8 cellular contexts compared by ENCODE assay signal in genomic region chr2:32010280-32010669, GRCh38. TPM values are rescaled to one million over a fixed set of nuclear protein-coding genes. Genes with fewer than 3 reads are reported as not detected.
A peak's percentile ranks its signal among the peaks of the same experiment; 100 is the strongest.
DNase-seq lines count a peak whose midpoint lies in the region; ATAC-seq and TF ChIP-seq lines count a peak whose summit lies in the region.
"Not testable (repeated sequence)": the region's sequence is repeated elsewhere in the genome, so short reads cannot be mapped to it uniquely, and the experiment has no call there.

No MANE protein-coding gene starts in this region.

- H3K36me3 Mint-ChIP-seq in T-helper 2 cell treated with Interferon-gamma antibody and Interleukin-4, amounts not matched to agents 5 μg/mL and 100 μg/mL, for 36 hours (ENCODE audit: low read depth), result peaks cover 12% of the 10 kb centered on the region
- H3K36me3 Mint-ChIP-seq in activated naive CD8-positive, alpha-beta T cell treated with anti-CD3 and anti-CD28 coated beads for 36 hours, result peaks cover 34% of the 10 kb centered on the region

- H2BK5ac ChIP-seq in trophoblast cell (ENCODE audit: low read depth, low read length, poor library complexity), result peak overlapping the region; percentile 40

- H2BK12ac ChIP-seq in trophoblast cell (ENCODE audit: low read length), result not testable (repeated sequence)

- not testable (repeated sequence) for H3K27me3 Mint-ChIP-seq in T-helper 2 cell treated with Interferon-gamma antibody and Interleukin-4, amounts not matched to agents 5 μg/mL and 100 μg/mL, for 36 hours (ENCODE audit: low read depth); activated naive CD8-positive, alpha-beta T cell treated with anti-CD3 and anti-CD28 coated beads for 36 hours

- TF ChIP-seq CTCF in GM12864 (IDR thresholded peaks at IDR 0.05; ENCODE audit: low read depth, low read length, missing control alignments); HFF-Myc (IDR thresholded peaks at IDR 0.05; ENCODE audit: low read depth, low read length, missing control alignments); Loucy (conservative IDR thresholded peaks at IDR 0.05; ENCODE audit: low read length); suprapubic skin (IDR thresholded peaks at IDR 0.05): not testable (repeated sequence)

- peaks cover 41% of the 10 kb centered on the region for H3K4me1 ChIP-seq in Loucy (ENCODE audit: insufficient read depth, low read length, poor library complexity, severe bottlenecking)
- not testable (repeated sequence) for H3K4me1 ChIP-seq in trophoblast cell (ENCODE audit: control insufficient read depth in 1 of 2, insufficient read depth in 2 of 2, low read length in 2 of 2)
- peaks cover 38% of the 10 kb centered on the region for H3K4me1 ChIP-seq in suprapubic skin

- DNase-seq in GM12864 (ENCODE audit: low read depth); HFF-Myc (ENCODE audit: extremely low read depth, low read depth): not testable (repeated sequence)
- peak; percentile 78 for DNase-seq in T-helper 2 cell treated with Interferon-gamma antibody and Interleukin-4, amounts not matched to agents 5 μg/mL and 100 μg/mL, for 36 hours (ENCODE audit: low spot score)
- peak; percentile 73 for DNase-seq in activated naive CD8-positive, alpha-beta T cell treated with anti-CD3 and anti-CD28 coated beads for 36 hours
- DNase-seq in Right ventricle myocardium superior, result peak; percentile 80
- DNase-seq in trophoblast cell, result peak in 1 of 2 donors; percentile 41
- peak in 1 of 2 donors; percentile 67 for DNase-seq in suprapubic skin (ENCODE audit: low spot score in 2 of 2)

- not testable (repeated sequence) for H3K23ac ChIP-seq in trophoblast cell (ENCODE audit: low read length)

- H3K9me3 Mint-ChIP-seq in T-helper 2 cell treated with Interferon-gamma antibody and Interleukin-4, amounts not matched to agents 5 μg/mL and 100 μg/mL, for 36 hours; activated naive CD8-positive, alpha-beta T cell treated with anti-CD3 and anti-CD28 coated beads for 36 hours: not testable (repeated sequence)

- no CpG with 5 or more reads among the region's 43 CpGs for WGBS in trophoblast cell (ENCODE audit: extremely low coverage, insufficient coverage, insufficient read length)
- no CpG with 5 or more reads among the region's 43 CpGs for WGBS in suprapubic skin

- H3K79me2 ChIP-seq in Loucy (ENCODE audit: insufficient read depth, low read length) (peaks cover 44% of the 10 kb centered on the region), trophoblast cell (ENCODE audit: control insufficient read depth, insufficient read depth, low read length, poor library complexity) (peaks cover 16% of the 10 kb centered on the region)

- H3K36me3 ChIP-seq in Loucy (ENCODE audit: insufficient read depth, low read length); trophoblast cell (ENCODE audit: control insufficient read depth in 1 of 2, insufficient read depth in 2 of 2, low read length in 2 of 2); suprapubic skin: not testable (repeated sequence)

- ATAC-seq in Right ventricle myocardium superior (ENCODE audit: poor library complexity), result peak; percentile 88

- H4K91ac ChIP-seq in trophoblast cell (ENCODE audit: low read depth, low read length), result peak overlapping the region; percentile 77

- peak overlapping the region; percentile 88 for H3K4me3 ChIP-seq in GM12864 (ENCODE audit: low read depth, low read length)
- peak overlapping the region; percentile 88; the same call in 1 of the 2 replicates for H3K4me3 ChIP-seq in HFF-Myc (replicated peaks; ENCODE audit: low read depth, low read length)
- H3K4me3 ChIP-seq in Loucy (ENCODE audit: low read length, poor library complexity, severe bottlenecking), result peak overlapping the region; percentile 48
- peak overlapping the region; percentile 86 for H3K4me3 ChIP-seq in trophoblast cell (ENCODE audit: low read depth, low read length)
- H3K4me3 ChIP-seq in suprapubic skin, result peak overlapping the region; percentile 89

- H4K20me1 ChIP-seq in Loucy (ENCODE audit: insufficient read depth, low read length, poor library complexity, severe bottlenecking), result peaks cover 43% of the 10 kb centered on the region

- intact Hi-C loops in Right ventricle myocardium superior (cut with DNase I), result loop anchor here (2.0 kb wide), 1 partner anchor 53 kb away; the partner anchor contains the start of gene SPAST

- peak overlapping the region; percentile 64 for H3K27ac Mint-ChIP-seq in T-helper 2 cell treated with Interferon-gamma antibody and Interleukin-4, amounts not matched to agents 5 μg/mL and 100 μg/mL, for 36 hours
- not testable (repeated sequence) for H3K27ac Mint-ChIP-seq in activated naive CD8-positive, alpha-beta T cell treated with anti-CD3 and anti-CD28 coated beads for 36 hours

- TF ChIP-seq POLR2A in suprapubic skin (IDR thresholded peaks at IDR 0.05), result not testable (repeated sequence)

- H4K12ac ChIP-seq in trophoblast cell (ENCODE audit: low read depth, low read length), result not testable (repeated sequence)

- H4K8ac ChIP-seq in trophoblast cell (ENCODE audit: low read depth, low read length), result peak overlapping the region; percentile 54

- not testable (repeated sequence) for H3K14ac ChIP-seq in trophoblast cell (ENCODE audit: low read length)

- H2BK120ac ChIP-seq in trophoblast cell (ENCODE audit: insufficient read depth, low read length, poor library complexity), result not testable (repeated sequence)

- H3K27ac ChIP-seq in trophoblast cell (ENCODE audit: low read depth, low read length) (peak overlapping the region; percentile 87), suprapubic skin (peak overlapping the region; percentile 98)

- H3K9me2 ChIP-seq in Loucy (replicated peaks; ENCODE audit: low read depth, low read length), result not testable (repeated sequence)

- not testable (repeated sequence) for TF ChIP-seq EP300 in suprapubic skin (IDR thresholded peaks at IDR 0.05)

- peaks cover 42% of the 10 kb centered on the region for H3K4me1 Mint-ChIP-seq in T-helper 2 cell treated with Interferon-gamma antibody and Interleukin-4, amounts not matched to agents 5 μg/mL and 100 μg/mL, for 36 hours (ENCODE audit: low read depth)
- peaks cover 37% of the 10 kb centered on the region for H3K4me1 Mint-ChIP-seq in activated naive CD8-positive, alpha-beta T cell treated with anti-CD3 and anti-CD28 coated beads for 36 hours

- H3F3A ChIP-seq in Loucy (ENCODE audit: low read depth), result not testable (repeated sequence)

- H3K9me3 ChIP-seq in Loucy (ENCODE audit: insufficient read depth, low read depth, low read length); trophoblast cell (ENCODE audit: insufficient read depth, low read depth, low read length); suprapubic skin: not testable (repeated sequence)

- H3K4ac ChIP-seq in trophoblast cell (ENCODE audit: low read depth, low read length), result not testable (repeated sequence)

- H3K79me1 ChIP-seq in trophoblast cell (ENCODE audit: low read length), result peaks cover 14% of the 10 kb centered on the region

- not testable (repeated sequence) for H3K9ac ChIP-seq in Loucy (ENCODE audit: low read depth, low read length, poor library complexity, severe bottlenecking); trophoblast cell (ENCODE audit: low read length)

- not testable (repeated sequence) for H3K4me3 Mint-ChIP-seq in T-helper 2 cell treated with Interferon-gamma antibody and Interleukin-4, amounts not matched to agents 5 μg/mL and 100 μg/mL, for 36 hours
- H3K4me3 Mint-ChIP-seq in activated naive CD8-positive, alpha-beta T cell treated with anti-CD3 and anti-CD28 coated beads for 36 hours, result peak overlapping the region; percentile 56

- H2AFZ ChIP-seq in Loucy (ENCODE audit: low read length); trophoblast cell (ENCODE audit: insufficient read depth, low read length, poor library complexity): not testable (repeated sequence)

- not testable (repeated sequence) for H3K18ac ChIP-seq in trophoblast cell (ENCODE audit: low read length)

- H3K27me3 ChIP-seq in Loucy (ENCODE audit: insufficient read depth, low read length, poor library complexity, severe bottlenecking); trophoblast cell (ENCODE audit: insufficient read depth, low read length); suprapubic skin: not testable (repeated sequence)

- H3K4me2 ChIP-seq in Loucy (ENCODE audit: low read depth, low read length, poor library complexity, severe bottlenecking); trophoblast cell (ENCODE audit: low read length): not testable (repeated sequence)

- not testable (repeated sequence) for H2AK5ac ChIP-seq in trophoblast cell (ENCODE audit: low read length)

RNA-seq across cellular contexts. Expression of gene MEMO1, which starts 0.5 kb away (rescaled TPM):
- total RNA-seq in activated naive CD8-positive, alpha-beta T cell treated with anti-CD3 and anti-CD28 coated beads for 36 hours, result 10 to 100 TPM; 62.2 to 62.8 TPM
- total RNA-seq in Right ventricle myocardium superior (43.8 TPM), suprapubic skin (10 to 100 TPM; 31.3 to 36.1 (median 33.2) TPM)
- 34.5 and 36.0 TPM in 2 replicates for polyA plus RNA-seq in trophoblast cell (2013)

RNA-seq across cellular contexts. Expression of gene DPY30, which starts 29.3 kb away (rescaled TPM):
- 10 to 100 TPM; 69.4 to 72.5 TPM for total RNA-seq in activated naive CD8-positive, alpha-beta T cell treated with anti-CD3 and anti-CD28 coated beads for 36 hours
- total RNA-seq in Right ventricle myocardium superior, result 42.3 TPM
- polyA plus RNA-seq in trophoblast cell (2013), result 161 and 163 TPM in 2 replicates
- total RNA-seq in suprapubic skin, result 10 to 100 TPM; 44.1 to 59.2 (median 48.8) TPM

RNA-seq across cellular contexts. Expression of gene SPAST, which starts 53.1 kb away (rescaled TPM):
- total RNA-seq in activated naive CD8-positive, alpha-beta T cell treated with anti-CD3 and anti-CD28 coated beads for 36 hours, result 10 to 100 TPM; 17.9 to 18.0 TPM
- total RNA-seq in Right ventricle myocardium superior (10.7 TPM), suprapubic skin (10 to 100 TPM; 17.5 to 24.2 (median 20.1) TPM)
- 26.0 and 26.6 TPM in 2 replicates for polyA plus RNA-seq in trophoblast cell (2013)
